In the genomic region with DNA sequence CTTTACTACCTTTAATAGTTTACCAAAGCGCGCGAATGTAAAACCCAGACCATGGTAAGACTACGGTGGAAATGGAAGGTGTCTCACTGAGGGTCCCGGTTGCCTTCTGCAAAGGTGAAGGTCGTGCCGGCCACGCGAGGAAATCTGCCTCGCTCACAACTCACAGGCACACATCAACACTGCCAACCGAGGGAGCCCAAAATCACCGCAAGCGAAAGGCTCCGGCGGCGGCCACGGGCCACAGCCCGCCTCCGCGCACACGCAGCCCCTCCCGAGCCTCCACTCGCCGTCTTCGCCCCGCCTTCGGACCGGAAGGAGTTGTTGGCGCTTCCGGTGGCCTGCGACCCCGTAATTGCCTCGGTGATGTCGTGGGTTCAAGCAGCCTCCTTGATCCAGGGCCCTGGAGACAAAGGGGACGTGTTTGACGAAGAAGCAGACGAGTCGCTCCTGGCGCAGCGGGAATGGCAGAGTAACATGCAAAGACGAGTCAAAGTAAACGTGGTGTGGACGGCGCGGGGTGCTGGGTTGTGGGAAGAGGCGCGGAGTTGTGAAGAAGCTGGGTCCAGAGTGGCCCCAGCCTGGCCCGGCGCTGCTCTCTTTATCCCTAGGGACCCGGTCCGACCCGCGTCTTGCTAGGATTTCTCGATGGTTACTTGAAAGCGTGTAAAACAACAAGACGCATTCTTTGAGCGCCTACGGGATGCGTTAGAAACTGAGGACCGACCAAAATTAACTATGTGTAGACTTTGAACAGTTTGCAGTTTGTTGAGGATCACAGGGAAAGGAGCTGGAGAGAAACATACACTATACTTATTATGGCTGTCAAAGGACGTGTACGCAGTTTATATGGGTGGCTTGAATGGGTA, we compare ENCODE assay signal across 8 cellular contexts. TPM values are rescaled to one million over a fixed set of nuclear protein-coding genes. Genes with fewer than 3 reads are reported as not detected.
DNase-seq lines count a peak whose midpoint lies in the region; ATAC-seq and TF ChIP-seq lines count a peak whose summit lies in the region.

TSS of gene YAE1 (plus strand) at position 349 of the 866 bp plus-strand sequence. CDS start at position 364, 15 bp downstream.

- H3K36me3 ChIP-seq in BLaER1 treated with 17β-estradiol and CSF1 and Interleukin-3, amounts not matched to agents 10 nM and 100 nM, result peaks cover 18 to 23% (median 20%) of the 10 kb centered on the region in 11 experiments
- H3K36me3 ChIP-seq in left lung, result peaks cover 0 to 11% of the 10 kb centered on the region in 2 donors

- H3K4me1 ChIP-seq in BLaER1 treated with 17β-estradiol and CSF1 and Interleukin-3, amounts not matched to agents 10 nM and 100 nM, result peaks cover 14 to 20% (median 17%) of the 10 kb centered on the region in 10 experiments
- H3K4me1 ChIP-seq in left lung, result peaks cover 0 to 16% of the 10 kb centered on the region in 2 donors

- peak within 1 kb of the TSS; percentile 73 to 84 (median 80); a peak in 21 of 22 replicates for H3K27ac ChIP-seq in BLaER1 treated with 17β-estradiol and CSF1 and Interleukin-3, amounts not matched to agents 10 nM and 100 nM
- H3K27ac ChIP-seq in left lung, result peak within 1 kb of the TSS; percentile 77 to 79

- peak within 1 kb of the TSS; percentile 77 to 88 (median 84) for H3K9ac ChIP-seq in BLaER1 treated with 17β-estradiol and CSF1 and Interleukin-3, amounts not matched to agents 10 nM and 100 nM

- H3K36me3 Mint-ChIP-seq in dendritic cell treated with granulocyte-macrophage colony-stimulating factor and Interleukin-4, amounts not matched to agents 40 ng/mL and 50 ng/mL, for 4 days (ENCODE audit: low read depth), result peaks cover 6% of the 10 kb centered on the region

- peak within 1 kb of the TSS; percentile 99 for H3K4me3 Mint-ChIP-seq in dendritic cell treated with granulocyte-macrophage colony-stimulating factor and Interleukin-4, amounts not matched to agents 40 ng/mL and 50 ng/mL, for 4 days

- peaks cover 0 to 10% (median 0%) of the 10 kb centered on the region in 11 experiments; a peak in 4 of 22 replicates for H4K20me1 ChIP-seq in BLaER1 treated with 17β-estradiol and CSF1 and Interleukin-3, amounts not matched to agents 10 nM and 100 nM

- peaks cover 10% of the 10 kb centered on the region for H3K4me1 Mint-ChIP-seq in dendritic cell treated with granulocyte-macrophage colony-stimulating factor and Interleukin-4, amounts not matched to agents 40 ng/mL and 50 ng/mL, for 4 days (ENCODE audit: low read depth)

- H3K27ac Mint-ChIP-seq in dendritic cell treated with granulocyte-macrophage colony-stimulating factor and Interleukin-4, amounts not matched to agents 40 ng/mL and 50 ng/mL, for 4 days, result peak within 1 kb of the TSS; percentile 81

- peak within 1 kb of the TSS; percentile 63 to 86 (median 82) for H3K4me3 ChIP-seq in BLaER1 treated with 17β-estradiol and CSF1 and Interleukin-3, amounts not matched to agents 10 nM and 100 nM
- peak within 1 kb of the TSS; percentile 69 to 79 for H3K4me3 ChIP-seq in left lung

- no peak for TF ChIP-seq CTCF in left lung (IDR thresholded peaks at IDR 0.05)

- H3K9me3 ChIP-seq in BLaER1 treated with 17β-estradiol and CSF1 and Interleukin-3, amounts not matched to agents 10 nM and 100 nM (replicated peaks in 1 of 11), result peaks cover 0 to 11% (median 5%) of the 10 kb centered on the region in 11 experiments; a peak in 11 of 22 replicates
- no peaks in the 10 kb centered on the region for H3K9me3 ChIP-seq in left lung

- peaks cover under 1% of the 10 kb centered on the region for H3K27me3 Mint-ChIP-seq in dendritic cell treated with granulocyte-macrophage colony-stimulating factor and Interleukin-4, amounts not matched to agents 40 ng/mL and 50 ng/mL, for 4 days

- intact Hi-C loops in dendritic cell treated with granulocyte-macrophage colony-stimulating factor and Interleukin-4, amounts not matched to agents 40 ng/mL and 50 ng/mL, for 4 days (cut with micrococcal nuclease), result loop anchor here (5.0 kb wide), 1 partner anchor 566 kb away; the partner anchor contains the start of gene MPLKIP
- intact Hi-C loops in left lung (cut with DNase I), result no loop called here

- peak; percentile 54 to 90 for DNase-seq in NCI-H526 (lab: John Stamatoyannopoulos, UW)
- DNase-seq in activated CD4-positive, alpha-beta T cell treated with anti-CD3 and anti-CD28 coated beads, Interleukin-2, amount 50 U/mL, for 24 hours (ENCODE audit: low read depth in 1 of 2, low spot score in 1 of 2), result peak; percentile 66 to 78
- DNase-seq in left lung, result peak; percentile 87 to 93
- DNase-seq in stimulated activated CD4-positive, alpha-beta T cell treated with anti-CD3 and anti-CD28 coated beads, Interleukin-2, amount 100 ng/mL, for 48 hours, result peak; percentile 71 to 78

- peak within 1 kb of the TSS; percentile 71 to 94 (median 89) for H3K4me2 ChIP-seq in BLaER1 treated with 17β-estradiol and CSF1 and Interleukin-3, amounts not matched to agents 10 nM and 100 nM

- H3K27me3 ChIP-seq in BLaER1 treated with 17β-estradiol and CSF1 and Interleukin-3, amounts not matched to agents 10 nM and 100 nM, result no peaks in the 10 kb centered on the region
- no peaks in the 10 kb centered on the region for H3K27me3 ChIP-seq in left lung

- H3K9me3 Mint-ChIP-seq in dendritic cell treated with granulocyte-macrophage colony-stimulating factor and Interleukin-4, amounts not matched to agents 40 ng/mL and 50 ng/mL, for 4 days, result peaks cover 9% of the 10 kb centered on the region

- ATAC-seq in GM19328 (IDR thresholded peaks at IDR 0.05; ENCODE audit: unreplicated experiment) (peak; percentile 97), HG03469 (IDR thresholded peaks at IDR 0.05; ENCODE audit: unreplicated experiment) (peak; percentile 95), left lung (peak; percentile 99)

RNA-seq across cellular contexts. Expression of gene YAE1, which starts in this region (rescaled TPM):
- 10 to 100 TPM; 16.8 to 19.7 TPM for total RNA-seq in left lung

Comparison
In these comparisons a context has a peak if more than half of its experiments do, and no peak if none do; other contexts are left out.
1. Peak in every context shown above with its lines: DNase-seq, ATAC-seq, H3K4me3 ChIP-seq and H3K27ac ChIP-seq.